2 cellular contexts compared by ENCODE assay signal in the genomic region with DNA sequence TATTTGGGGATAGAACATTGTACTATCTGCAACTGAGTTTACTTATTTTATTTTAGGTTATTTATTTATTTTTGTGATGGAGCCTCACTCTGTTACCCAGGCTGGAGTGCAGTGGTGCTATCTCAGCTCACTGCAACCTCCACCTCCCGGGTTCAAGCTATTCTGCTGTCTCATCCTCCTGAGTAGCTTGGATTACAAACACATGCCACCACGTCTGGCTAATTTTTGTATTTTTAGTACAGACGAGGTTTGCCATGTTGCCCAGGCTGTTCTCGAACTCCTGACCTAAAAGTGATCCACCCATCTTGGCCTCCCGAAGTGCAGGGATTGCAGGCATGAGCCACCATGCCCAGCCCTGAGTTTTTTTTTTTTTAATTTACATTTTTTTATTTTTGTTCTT. TPM values are rescaled to one million over a fixed set of nuclear protein-coding genes. Genes with fewer than 3 reads are reported as not detected.
"Had no signal": no experiment of that assay in that cellular context is flagged by ENCODE, and none has a peak within 500 bp of the region (broad histone marks: within the 10 kb centered on the region; RNA-seq: fewer than 3 reads in every experiment).

No MANE protein-coding gene starts in this region.

RNA-seq across cellular contexts. Expression of a gene that starts 52.2 kb away (rescaled TPM):
- total RNA-seq: ascending aorta, bronchial epithelial cell had no signal
